ENCODE assay signal across 8 cellular contexts in genomic region chr1:111204211-111204883, GRCh38. TPM values are rescaled to one million over a fixed set of nuclear protein-coding genes. Genes with fewer than 3 reads are reported as not detected.
DNase-seq lines count a peak whose midpoint lies in the region; ATAC-seq and TF ChIP-seq lines count a peak whose summit lies in the region.

No MANE protein-coding gene starts in this region.

- H3K27ac ChIP-seq in foreskin keratinocyte: peak overlapping the region; percentile 51

- intact Hi-C loops in sciatic nerve (cut with DNase I): no loop called here

- DNase-seq in GM13977 (ENCODE audit: low spot score): peak; percentile 82
- DNase-seq in HFF-Myc (ENCODE audit: extremely low read depth, low read depth): no peak
- DNase-seq in NCI-H2029 treated with DMSO at 0.1 percent for 48 hours (lab: John Stamatoyannopoulos, UW): peak; percentile 35
- DNase-seq in activated T-cell treated with anti-CD3 and anti-CD28 coated beads, Interleukin-2, amount 50 U/mL, for 48 hours: peak; percentile 74 to 79
- DNase-seq in foreskin keratinocyte: no peak
- no peak for DNase-seq in sciatic nerve (ENCODE audit: low spot score)
- DNase-seq in SHP77 treated with DMSO at 0.1 percent for 48 hours (lab: John Stamatoyannopoulos, UW): no peak
- no peak for DNase-seq in epidermal melanocyte (ENCODE audit: insufficient read length, low spot score)

- TF ChIP-seq CTCF in GM13977 (IDR thresholded peaks at IDR 0.05; ENCODE audit: extremely low read depth, insufficient read depth, missing control alignments) (peak; percentile 26), HFF-Myc (IDR thresholded peaks at IDR 0.05; ENCODE audit: low read depth, low read length, missing control alignments) (no peak), foreskin keratinocyte (conservative IDR thresholded peaks at IDR 0.05) (no peak)

- in situ Hi-C loops in GM13977 (cut with MboI; ENCODE audit: low pct_unique_long_range_greater_than_20kb, low sequenced_read_pairs, unreplicated experiment): loop anchor here (25.0 kb wide), 2 partner anchors 408 to 558 kb away; partner anchors contain the start of genes DDX20 and RAP1A

- H3K4me3 ChIP-seq in HFF-Myc (replicated peaks; ENCODE audit: low read depth, low read length): peak overlapping the region; percentile 44

- no peaks in the 10 kb centered on the region for H3K27me3 ChIP-seq in foreskin keratinocyte

- ATAC-seq in foreskin keratinocyte (peak; percentile 48), sciatic nerve (peak; percentile 72)

- peaks cover 19% of the 10 kb centered on the region for H3K4me1 ChIP-seq in foreskin keratinocyte

RNA-seq across cellular contexts. Expression of gene DENND2D, which starts 3.9 kb away (rescaled TPM):
- total RNA-seq in foreskin keratinocyte (13.3 and 17.2 TPM in 2 replicates), sciatic nerve (14.6 TPM)
- polyA plus RNA-seq in foreskin keratinocyte: 9.7 and 12.7 TPM in 2 replicates

RNA-seq across cellular contexts. Expression of gene CHI3L2, which starts 23.2 kb away (rescaled TPM):
- 0.28 and 0.48 TPM in 2 replicates for total RNA-seq in foreskin keratinocyte
- polyA plus RNA-seq in foreskin keratinocyte: 0.49 and 0.50 TPM in 2 replicates
- total RNA-seq in sciatic nerve: 3.3 TPM

Comparison
In these comparisons a context has a peak if more than half of its experiments do, and no peak if none do; other contexts are left out.
1. DNase-seq: peak in GM13977 (single experiment), NCI-H2029 treated with DMSO at 0.1 percent for 48 hours (single experiment) and activated T-cell treated with anti-CD3 and anti-CD28 coated beads, Interleukin-2, amount 50 U/mL, for 48 hours (2 of 2); none in HFF-Myc (single experiment), foreskin keratinocyte (0 of 2), sciatic nerve (single experiment), SHP77 treated with DMSO at 0.1 percent for 48 hours (single experiment) and epidermal melanocyte (single experiment).